ENCODE assay signal across 9 cellular contexts in genomic region chr7:108246227-108246837, GRCh38.
DNase-seq lines count a peak whose midpoint lies in the region; ATAC-seq and TF ChIP-seq lines count a peak whose summit lies in the region.
"Had no signal": no experiment of that assay in that cellular context is flagged by ENCODE, and none has a peak within 500 bp of the region (broad histone marks: within the 10 kb centered on the region; RNA-seq: fewer than 3 reads in every experiment).

No MANE protein-coding gene starts in this region.

- no peak overlapping the region for H3K27ac ChIP-seq in upper lobe of right lung
- H3K27ac ChIP-seq: BLaER1 had no signal

- H3K36me3 ChIP-seq in upper lobe of right lung: no peaks in the 10 kb centered on the region
- H3K36me3 ChIP-seq: BLaER1 had no signal

- no peaks in the 10 kb centered on the region for H3K27me3 ChIP-seq in upper lobe of right lung
- H3K27me3 ChIP-seq: BLaER1 had no signal

- intact Hi-C loops in upper lobe of right lung (cut with DNase I): no loop called here

- DNase-seq in NOMO-1 treated with DMSO at 0.1 percent for 48 hours (lab: John Stamatoyannopoulos, UW; ENCODE audit: unreplicated experiment) (peak; percentile 4), NOMO-1 treated with dmso at 0.1 percent for 144 hours (lab: John Stamatoyannopoulos, UW; ENCODE audit: unreplicated experiment) (no peak), SHP77 (lab: John Stamatoyannopoulos, UW) (peak; percentile 20 to 28), foreskin melanocyte (peak; percentile 64), stromal cell of bone marrow (ENCODE audit: low read depth) (peak; percentile 95), upper lobe of right lung (no peak)

- H3K9me3 ChIP-seq in upper lobe of right lung: no peaks in the 10 kb centered on the region
- H3K9me3 ChIP-seq: BLaER1 had no signal

- no peaks in the 10 kb centered on the region for H3K4me1 ChIP-seq in upper lobe of right lung
- H3K4me1 ChIP-seq: BLaER1 had no signal

- ATAC-seq in HG03108 (IDR thresholded peaks at IDR 0.05; ENCODE audit: unreplicated experiment) (peak; percentile 72), upper lobe of right lung (no peak), HG02970 (IDR thresholded peaks at IDR 0.05; ENCODE audit: low FRiP score, unreplicated experiment) (no peak)

- no peak for TF ChIP-seq CTCF in upper lobe of right lung (IDR thresholded peaks at IDR 0.05)

- no peak overlapping the region for H3K4me3 ChIP-seq in upper lobe of right lung
- H3K4me3 ChIP-seq: BLaER1 had no signal

Comparison
In these comparisons a context has a peak if more than half of its experiments do, and no peak if none do; other contexts are left out.
1. DNase-seq: peak in NOMO-1 treated with DMSO at 0.1 percent for 48 hours (single experiment), SHP77 (2 of 2), foreskin melanocyte (single experiment) and stromal cell of bone marrow (single experiment); none in NOMO-1 treated with dmso at 0.1 percent for 144 hours (single experiment) and upper lobe of right lung (single experiment).